9 cellular contexts compared by ENCODE assay signal in the genomic region with DNA sequence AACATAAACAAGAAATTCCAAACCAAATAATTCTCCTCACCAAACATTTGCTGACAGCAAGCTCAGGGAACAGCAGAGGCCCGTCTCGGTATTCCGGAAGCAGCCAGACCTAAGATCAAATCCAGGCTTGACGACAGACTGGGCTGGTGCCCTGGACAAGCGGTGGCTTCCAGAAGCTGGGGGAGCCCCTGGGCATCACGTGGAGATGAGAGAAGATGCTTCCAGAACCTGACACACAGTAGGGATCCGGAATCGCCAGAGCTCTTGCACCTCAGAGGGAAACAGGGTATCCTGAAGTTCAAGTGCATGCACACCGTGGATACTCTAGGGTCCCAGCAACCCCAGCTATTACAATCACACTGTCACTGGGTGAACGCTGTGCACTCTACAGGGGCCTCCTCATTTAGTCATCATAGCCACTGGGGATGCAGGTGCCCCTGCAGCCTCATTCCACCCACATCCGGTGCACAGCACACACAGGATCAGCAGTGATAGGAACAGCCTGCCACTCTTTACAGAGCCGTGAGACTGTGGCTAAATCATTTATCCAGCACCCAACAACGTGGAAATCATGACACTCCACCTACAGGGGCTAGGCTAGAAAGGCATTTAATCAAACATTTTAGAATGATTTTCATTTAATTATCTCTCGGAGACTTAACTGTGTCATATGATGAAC.
DNase-seq lines count a peak whose midpoint lies in the region; ATAC-seq and TF ChIP-seq lines count a peak whose summit lies in the region.
"Had no signal": no experiment of that assay in that cellular context is flagged by ENCODE, and none has a peak within 500 bp of the region (broad histone marks: within the 10 kb centered on the region; RNA-seq: fewer than 3 reads in every experiment).

No MANE protein-coding gene starts in this region.

- POLR2A ChIA-PET in PC-3 (lab: Charles Lee; ENCODE audit: unreplicated experiment) = no interaction called here

- H3K9me3 ChIP-seq in PC-3 (ENCODE audit: low read length) (no peaks in the 10 kb centered on the region), muscle layer of colon (ENCODE audit: low read length) (no peaks in the 10 kb centered on the region)
- H3K9me3 ChIP-seq: adrenal gland had no signal

- DNase-seq in PC-3 = peak; percentile 4
- DNase-seq in activated T-cell treated with anti-CD3 and anti-CD28 coated beads, Interleukin-2, amount 50 U/mL, for 72 hours = peak; percentile 77 to 81
- DNase-seq in stimulated activated naive CD8-positive, alpha-beta T cell treated with anti-CD3 and anti-CD28 coated beads, Interleukin-15, amount 100 ng/mL, for 72 hours = peak; percentile 66 to 84
- no peak for DNase-seq in NCI-H510A treated with DMSO at 0.1 percent for 48 hours (lab: John Stamatoyannopoulos, UW)
- no peak for DNase-seq in cortex of kidney (lab: John Stamatoyannopoulos, UW)
- no peak for DNase-seq in occipital lobe (lab: John Stamatoyannopoulos, UW)

- peaks cover 16% of the 10 kb centered on the region for H3K27me3 Mint-ChIP-seq in activated T-cell treated with anti-CD3 and anti-CD28 coated beads, Interleukin-2, amount 50 U/mL, for 72 hours (ENCODE audit: low read depth)
- H3K27me3 Mint-ChIP-seq in stimulated activated naive CD8-positive, alpha-beta T cell treated with anti-CD3 and anti-CD28 coated beads, Interleukin-15, amount 100 ng/mL, for 72 hours = peaks cover 25% of the 10 kb centered on the region

- H3K9me3 Mint-ChIP-seq in activated T-cell treated with anti-CD3 and anti-CD28 coated beads, Interleukin-2, amount 50 U/mL, for 72 hours = no peaks in the 10 kb centered on the region
- H3K9me3 Mint-ChIP-seq in stimulated activated naive CD8-positive, alpha-beta T cell treated with anti-CD3 and anti-CD28 coated beads, Interleukin-15, amount 100 ng/mL, for 72 hours = no peaks in the 10 kb centered on the region

- peaks cover 1 to 3% of the 10 kb centered on the region in 2 donors for H3K36me3 Mint-ChIP-seq in activated T-cell treated with anti-CD3 and anti-CD28 coated beads, Interleukin-2, amount 50 U/mL, for 72 hours (ENCODE audit: insufficient read depth in 2 of 2)

- TF ChIP-seq CTCF in PC-3 (conservative IDR thresholded peaks at IDR 0.05; ENCODE audit: low read depth, low read length) = no peak

- H3K4me1 ChIP-seq in PC-3 (ENCODE audit: insufficient read depth, low read length) (no peaks in the 10 kb centered on the region), muscle layer of colon (ENCODE audit: insufficient read depth, low read length) (peaks cover 91% of the 10 kb centered on the region)

- no TSS peak for BruUV-seq in PC-3 (replicated peaks; lab: Mats Ljungman, UMichigan)

- peak overlapping the region; percentile 86 to 88 for H3K4me3 Mint-ChIP-seq in activated T-cell treated with anti-CD3 and anti-CD28 coated beads, Interleukin-2, amount 50 U/mL, for 72 hours
- H3K4me3 Mint-ChIP-seq in stimulated activated naive CD8-positive, alpha-beta T cell treated with anti-CD3 and anti-CD28 coated beads, Interleukin-15, amount 100 ng/mL, for 72 hours = peak overlapping the region; percentile 77 to 86

- H3K79me2 ChIP-seq in PC-3 (ENCODE audit: low read length) = no peaks in the 10 kb centered on the region

- intact Hi-C loops in PC-3 (cut with micrococcal nuclease) = no loop called here

- no peak overlapping the region for H3K4me3 ChIP-seq in PC-3 (ENCODE audit: low read length)
- peak overlapping the region in 1 of 2 donors; percentile 19 for H3K4me3 ChIP-seq in muscle layer of colon (ENCODE audit: low read depth in 1 of 2, low read length in 2 of 2)
- H3K4me3 ChIP-seq: adrenal gland had no signal

- H3K4me2 ChIP-seq in PC-3 (ENCODE audit: low read length) = no peak overlapping the region

- no peak overlapping the region for H2AFZ ChIP-seq in PC-3 (ENCODE audit: low read length)

- CTCF ChIA-PET in PC-3 (lab: Charles Lee) = interaction anchor here (0.7 kb wide), 1 partner anchor 17 kb away, joined by 11 read pairs; no protein-coding TSS in a partner anchor

- H3K36me3 ChIP-seq in PC-3 (ENCODE audit: low read depth, low read length) (no peaks in the 10 kb centered on the region), muscle layer of colon (ENCODE audit: insufficient read depth, low read length) (no peaks in the 10 kb centered on the region)
- H3K36me3 ChIP-seq: adrenal gland had no signal

- no peaks in the 10 kb centered on the region for H3F3A ChIP-seq in PC-3 (ENCODE audit: low read length, unreplicated experiment)

- H3K27me3 ChIP-seq in PC-3 (ENCODE audit: low read length) (no peaks in the 10 kb centered on the region), muscle layer of colon (ENCODE audit: control insufficient read depth in 1 of 2, insufficient read depth in 2 of 2, low read length in 2 of 2) (no peaks in the 10 kb centered on the region)
- H3K27me3 ChIP-seq: adrenal gland had no signal

- H3K4me1 Mint-ChIP-seq in activated T-cell treated with anti-CD3 and anti-CD28 coated beads, Interleukin-2, amount 50 U/mL, for 72 hours (ENCODE audit: low read depth) = peaks cover 90% of the 10 kb centered on the region
- peaks cover 88% of the 10 kb centered on the region for H3K4me1 Mint-ChIP-seq in stimulated activated naive CD8-positive, alpha-beta T cell treated with anti-CD3 and anti-CD28 coated beads, Interleukin-15, amount 100 ng/mL, for 72 hours

- ATAC-seq in PC-3 = peak; percentile 70
- peak; percentile 89 to 92 for ATAC-seq in activated T-cell treated with anti-CD3 and anti-CD28 coated beads, Interleukin-2, amount 50 U/mL, for 72 hours (replicated peaks in 1 of 2)
- peak; percentile 92 for ATAC-seq in stimulated activated naive CD8-positive, alpha-beta T cell treated with anti-CD3 and anti-CD28 coated beads, Interleukin-15, amount 100 ng/mL, for 72 hours
- no peak for ATAC-seq in HG02610 (IDR thresholded peaks at IDR 0.05; ENCODE audit: unreplicated experiment)

- H3K9me2 ChIP-seq in PC-3 (replicated peaks; ENCODE audit: low read length) = no peaks in the 10 kb centered on the region

- H3K27ac ChIP-seq in PC-3 (ENCODE audit: low read length) = no peak overlapping the region
- peak overlapping the region; percentile 48 for H3K27ac ChIP-seq in muscle layer of colon (ENCODE audit: low read depth, low read length)

- H3K9ac ChIP-seq in PC-3 (ENCODE audit: low read length) (no peak overlapping the region), muscle layer of colon (ENCODE audit: low read length) (no peak overlapping the region)

- H4K20me1 ChIP-seq in PC-3 (ENCODE audit: low read length) = no peaks in the 10 kb centered on the region

- H3K27ac Mint-ChIP-seq in activated T-cell treated with anti-CD3 and anti-CD28 coated beads, Interleukin-2, amount 50 U/mL, for 72 hours = peak overlapping the region; percentile 90
- H3K27ac Mint-ChIP-seq in stimulated activated naive CD8-positive, alpha-beta T cell treated with anti-CD3 and anti-CD28 coated beads, Interleukin-15, amount 100 ng/mL, for 72 hours = peak overlapping the region; percentile 82 to 93

Comparison
In these comparisons a context has a peak if more than half of its experiments do, and no peak if none do; other contexts are left out.
1. DNase-seq: peak in PC-3 (single experiment), activated T-cell treated with anti-CD3 and anti-CD28 coated beads, Interleukin-2, amount 50 U/mL, for 72 hours (2 of 2) and stimulated activated naive CD8-positive, alpha-beta T cell treated with anti-CD3 and anti-CD28 coated beads, Interleukin-15, amount 100 ng/mL, for 72 hours (2 of 2); none in NCI-H510A treated with DMSO at 0.1 percent for 48 hours (single experiment), cortex of kidney (single experiment) and occipital lobe (single experiment).